Comparison of ENCODE assay signal across 8 cellular contexts in the genomic region with DNA sequence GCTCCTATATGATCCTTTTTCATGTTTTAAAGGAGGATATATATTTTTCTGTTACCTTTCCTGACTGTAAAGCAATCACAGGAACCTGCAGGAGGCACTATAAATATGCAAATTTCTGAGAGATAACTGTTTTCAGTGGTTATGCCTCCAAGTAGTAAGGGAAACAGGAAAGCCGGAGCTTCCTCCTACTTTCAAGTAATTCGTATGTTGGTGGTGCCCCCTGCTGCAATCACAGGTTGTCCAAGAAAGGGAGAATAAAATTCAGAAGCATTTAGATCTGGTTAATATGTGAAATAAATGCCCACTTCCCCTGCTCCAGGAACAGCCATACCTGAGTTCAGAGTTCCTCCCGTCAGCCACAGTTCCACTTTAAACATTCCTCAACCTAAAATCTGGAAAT. TPM values are rescaled to one million over a fixed set of nuclear protein-coding genes. Genes with fewer than 3 reads are reported as not detected.
DNase-seq lines count a peak whose midpoint lies in the region; ATAC-seq and TF ChIP-seq lines count a peak whose summit lies in the region.

No MANE protein-coding gene starts in this region.

- intact Hi-C loops in activated CD4-positive, alpha-beta T cell treated with anti-CD3 and anti-CD28 coated beads, Interleukin-2, amount 10 ng/mL, durations not matched to agents 24 days and 14 days (cut with micrococcal nuclease), result no loop called here

- TF ChIP-seq CTCF in 22Rv1 (IDR thresholded peaks at IDR 0.05), result peak; percentile 36
- TF ChIP-seq CTCF in GM12873 (IDR thresholded peaks at IDR 0.05; ENCODE audit: insufficient read depth, low read depth, low read length, missing control alignments), result peak; percentile 36
- TF ChIP-seq CTCF in choroid plexus epithelial cell (conservative IDR thresholded peaks at IDR 0.05; ENCODE audit: low read depth, low read length), result peak; percentile 48

- ATAC-seq in HG02588 (IDR thresholded peaks at IDR 0.05; ENCODE audit: unreplicated experiment) (no peak), HG02852 (IDR thresholded peaks at IDR 0.05; ENCODE audit: unreplicated experiment) (no peak)

- no peak overlapping the region for H3K4me3 ChIP-seq in choroid plexus epithelial cell (ENCODE audit: low read depth, low read length)

- no peak overlapping the region for H3K27ac Mint-ChIP-seq in activated CD4-positive, alpha-beta T cell treated with anti-CD3 and anti-CD28 coated beads, Interleukin-2, amount 10 ng/mL, durations not matched to agents 24 days and 14 days

- H3K4me3 Mint-ChIP-seq in activated CD4-positive, alpha-beta T cell treated with anti-CD3 and anti-CD28 coated beads, Interleukin-2, amount 10 ng/mL, durations not matched to agents 24 days and 14 days, result no peak overlapping the region

- peaks cover 2% of the 10 kb centered on the region for H3K4me1 Mint-ChIP-seq in activated CD4-positive, alpha-beta T cell treated with anti-CD3 and anti-CD28 coated beads, Interleukin-2, amount 10 ng/mL, durations not matched to agents 24 days and 14 days

- no peaks in the 10 kb centered on the region for H3K36me3 Mint-ChIP-seq in activated CD4-positive, alpha-beta T cell treated with anti-CD3 and anti-CD28 coated beads, Interleukin-2, amount 10 ng/mL, durations not matched to agents 24 days and 14 days (ENCODE audit: low read depth)

- DNase-seq in NCI-H2227 treated with DMSO at 0.1 percent for 48 hours (lab: John Stamatoyannopoulos, UW) (peak; percentile 31), choroid plexus epithelial cell (ENCODE audit: low read depth) (peak; percentile 63), putamen (ENCODE audit: low spot score) (no peak)
- DNase-seq in activated CD4-positive, alpha-beta T cell treated with anti-CD3 and anti-CD28 coated beads, Interleukin-2, amount 10 ng/mL, durations not matched to agents 24 days and 14 days, result no peak

- no peak overlapping the region for H3K27ac ChIP-seq in 22Rv1

- H3K27me3 Mint-ChIP-seq in activated CD4-positive, alpha-beta T cell treated with anti-CD3 and anti-CD28 coated beads, Interleukin-2, amount 10 ng/mL, durations not matched to agents 24 days and 14 days, result peaks cover 51% of the 10 kb centered on the region

- no peaks in the 10 kb centered on the region for H3K9me3 Mint-ChIP-seq in activated CD4-positive, alpha-beta T cell treated with anti-CD3 and anti-CD28 coated beads, Interleukin-2, amount 10 ng/mL, durations not matched to agents 24 days and 14 days

RNA-seq across cellular contexts. Expression of gene BCL11A, which starts 12.0 kb away (rescaled TPM):
- total RNA-seq in activated CD4-positive, alpha-beta T cell treated with anti-CD3 and anti-CD28 coated beads, Interleukin-2, amount 10 ng/mL, durations not matched to agents 24 days and 14 days, result not detected in 2 replicates

Comparison
In these comparisons a context has a peak if more than half of its experiments do, and no peak if none do; other contexts are left out.
1. DNase-seq: peak in NCI-H2227 treated with DMSO at 0.1 percent for 48 hours (single experiment) and choroid plexus epithelial cell (single experiment); none in activated CD4-positive, alpha-beta T cell treated with anti-CD3 and anti-CD28 coated beads, Interleukin-2, amount 10 ng/mL, durations not matched to agents 24 days and 14 days (single experiment) and putamen (single experiment).
2. Peak in every context shown above with its lines, with median percentiles within 50 percentile points of each other: CTCF ChIP-seq.